1 cellular context compared by ENCODE assay signal in genomic region chr16:89730610-89731234, GRCh38.
TF ChIP-seq lines count a peak whose summit lies in the region.

No MANE protein-coding gene starts in this region.

TF ChIP-seq in K562, 482 proteins besides CTCF, POLR2A, EP300 and RAD21:
- TF ChIP-seq, protein P1, sequence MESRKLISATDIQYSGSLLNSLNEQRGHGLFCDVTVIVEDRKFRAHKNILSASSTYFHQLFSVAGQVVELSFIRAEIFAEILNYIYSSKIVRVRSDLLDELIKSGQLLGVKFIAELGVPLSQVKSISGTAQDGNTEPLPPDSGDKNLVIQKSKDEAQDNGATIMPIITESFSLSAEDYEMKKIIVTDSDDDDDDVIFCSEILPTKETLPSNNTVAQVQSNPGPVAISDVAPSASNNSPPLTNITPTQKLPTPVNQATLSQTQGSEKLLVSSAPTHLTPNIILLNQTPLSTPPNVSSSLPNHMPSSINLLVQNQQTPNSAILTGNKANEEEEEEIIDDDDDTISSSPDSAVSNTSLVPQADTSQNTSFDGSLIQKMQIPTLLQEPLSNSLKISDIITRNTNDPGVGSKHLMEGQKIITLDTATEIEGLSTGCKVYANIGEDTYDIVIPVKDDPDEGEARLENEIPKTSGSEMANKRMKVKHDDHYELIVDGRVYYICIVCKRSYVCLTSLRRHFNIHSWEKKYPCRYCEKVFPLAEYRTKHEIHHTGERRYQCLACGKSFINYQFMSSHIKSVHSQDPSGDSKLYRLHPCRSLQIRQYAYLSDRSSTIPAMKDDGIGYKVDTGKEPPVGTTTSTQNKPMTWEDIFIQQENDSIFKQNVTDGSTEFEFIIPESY (CRISPR knock-in tag; IDR thresholded peaks at IDR 0.05): peak; percentile 42; the same call in 1 of the 2 replicates
- TF ChIP-seq ZNF699 (CRISPR knock-in tag; IDR thresholded peaks at IDR 0.05; ENCODE audit: insufficient replicate concordance): no peak
- peak; percentile 71 for TF ChIP-seq POLR2G (IDR thresholded peaks at IDR 0.05; ENCODE audit: low read depth, low read length)
- TF ChIP-seq ZNF551 (CRISPR knock-in tag; IDR thresholded peaks at IDR 0.05): no peak
- TF ChIP-seq, protein P2, sequence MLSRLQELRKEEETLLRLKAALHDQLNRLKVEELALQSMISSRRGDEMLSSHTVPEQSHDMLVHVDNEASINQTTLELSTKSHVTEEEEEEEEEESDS (CRISPR knock-in tag; IDR thresholded peaks at IDR 0.05): no peak
- TF ChIP-seq ZSCAN32 (CRISPR knock-in tag; IDR thresholded peaks at IDR 0.05): no peak
- TF ChIP-seq RB1 (IDR thresholded peaks at IDR 0.05; ENCODE audit: low read depth): no peak
- no peak for TF ChIP-seq SAFB (IDR thresholded peaks at IDR 0.05; ENCODE audit: borderline replicate concordance, low read depth, low read length)
- TF ChIP-seq ZNF589 (CRISPR knock-in tag; IDR thresholded peaks at IDR 0.05; ENCODE audit: low read depth): no peak
- no peak for TF ChIP-seq TCFL5 (CRISPR knock-in tag; conservative IDR thresholded peaks at IDR 0.05)
- TF ChIP-seq POLR2AphosphoS2 (IDR thresholded peaks at IDR 0.05; ENCODE audit: low read length): 0 out of 2 replicates have a peak, but pooled peaks have one; percentile 46
- TF ChIP-seq RBM39 (optimal IDR thresholded peaks at IDR 0.05; ENCODE audit: low read depth, low read length): no peak
- TF ChIP-seq RBFOX2 (IDR thresholded peaks at IDR 0.05; ENCODE audit: low read depth, low read length): peak; percentile 49; the same call in 1 of the 2 replicates
- TF ChIP-seq SUPT5H (IDR thresholded peaks at IDR 0.05): peak; percentile 21; the same call in 1 of the 2 replicates
- TF ChIP-seq CEBPZ (IDR thresholded peaks at IDR 0.05; ENCODE audit: borderline replicate concordance, low read depth, low read length): no peak
